12 cellular contexts compared by ENCODE assay signal in the genomic region with DNA sequence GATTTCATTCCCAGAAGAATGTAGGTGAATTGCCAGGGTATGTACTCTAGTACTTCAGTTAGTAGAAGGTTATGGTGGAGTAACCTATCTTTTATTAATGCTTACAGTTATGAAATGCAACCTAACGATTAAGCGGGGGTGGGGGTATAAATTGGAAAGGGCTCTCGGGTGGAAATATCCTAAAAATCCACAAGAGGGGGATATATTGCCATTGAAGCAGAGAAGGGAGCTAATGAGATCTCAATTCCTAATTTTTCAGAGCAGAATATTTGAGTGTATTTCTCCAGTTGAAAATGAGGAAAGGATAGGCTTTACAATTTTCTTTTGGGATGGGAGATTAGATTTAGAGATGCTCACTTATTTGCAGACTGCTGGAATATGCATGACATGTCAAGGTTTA.
DNase-seq lines count a peak whose midpoint lies in the region; ATAC-seq and TF ChIP-seq lines count a peak whose summit lies in the region.
"Had no signal": no experiment of that assay in that cellular context is flagged by ENCODE, and none has a peak within 500 bp of the region (broad histone marks: within the 10 kb centered on the region; RNA-seq: fewer than 3 reads in every experiment).

No MANE protein-coding gene starts in this region.

- no peaks in the 10 kb centered on the region for H3K9me3 Mint-ChIP-seq in nephron
- H3K9me3 Mint-ChIP-seq: natural killer cell had no signal

- TF ChIP-seq CTCF in brain microvascular endothelial cell (IDR thresholded peaks at IDR 0.05; ENCODE audit: low read depth, low read length, missing control alignments) = peak; percentile 54
- peak; percentile 30 to 53 (median 35) for TF ChIP-seq CTCF in nephron (IDR thresholded peaks at IDR 0.05; ENCODE audit: unreplicated experiment in 3 of 3)
- TF ChIP-seq CTCF in psoas muscle (IDR thresholded peaks at IDR 0.05) = no peak

- H3K27ac ChIP-seq in brain microvascular endothelial cell = no peak overlapping the region
- no peak overlapping the region for H3K27ac ChIP-seq in psoas muscle

- no peaks in the 10 kb centered on the region for H3K4me1 ChIP-seq in psoas muscle

- intact Hi-C loops in psoas muscle (cut with DNase I) = no loop called here

- H3K27ac Mint-ChIP-seq in nephron = peak overlapping the region in 1 of 3 experiments; percentile 0
- H3K27ac Mint-ChIP-seq: natural killer cell had no signal

- H3K27me3 Mint-ChIP-seq in nephron (ENCODE audit: low read depth) = no peaks in the 10 kb centered on the region

- H3K36me3 Mint-ChIP-seq in nephron (ENCODE audit: low read depth) = no peaks in the 10 kb centered on the region
- H3K36me3 Mint-ChIP-seq: natural killer cell had no signal

- ATAC-seq in psoas muscle (no peak), GM21737 (IDR thresholded peaks at IDR 0.05; ENCODE audit: unreplicated experiment) (no peak), HG02763 (IDR thresholded peaks at IDR 0.05; ENCODE audit: unreplicated experiment) (no peak), GM21723 (IDR thresholded peaks at IDR 0.05; ENCODE audit: unreplicated experiment) (no peak)
- ATAC-seq: natural killer cell had no signal

- DNase-seq in ELR (ENCODE audit: low read depth) (peak; percentile 42), NAMALWA (ENCODE audit: low spot score) (peak; percentile 20), brain microvascular endothelial cell (peak; percentile 10), psoas muscle (no peak)
- DNase-seq: activated T-cell treated with anti-CD3 and anti-CD28 coated beads, Interleukin-2, amount 50 U/mL, for 48 hours; GOT3; Karpas-422; natural killer cell had no signal

- H3K4me3 ChIP-seq in brain microvascular endothelial cell (ENCODE audit: low read depth, low read length) (no peak overlapping the region), psoas muscle (no peak overlapping the region)

- H3K36me3 ChIP-seq in brain microvascular endothelial cell (replicated peaks) (no peaks in the 10 kb centered on the region), psoas muscle (ENCODE audit: insufficient read depth in 1 of 2, low read depth in 1 of 2) (no peaks in the 10 kb centered on the region)

- peaks cover 6% of the 10 kb centered on the region for H3K4me1 Mint-ChIP-seq in nephron
- H3K4me1 Mint-ChIP-seq: natural killer cell had no signal

- H3K4me3 Mint-ChIP-seq in nephron = no peak overlapping the region
- H3K4me3 Mint-ChIP-seq: natural killer cell had no signal

- no peaks in the 10 kb centered on the region for H3K9me3 ChIP-seq in psoas muscle

- H3K27me3 ChIP-seq in brain microvascular endothelial cell (replicated peaks) (no peaks in the 10 kb centered on the region), psoas muscle (ENCODE audit: insufficient read depth in 3 of 3, low read length in 2 of 3) (no peaks in the 10 kb centered on the region)

- WGBS in psoas muscle, 3 donors = 19 to 39% (median 21%) methylated on average over 3 of the region's 3 CpGs

- in situ Hi-C loops in brain microvascular endothelial cell (cut with HindIII; ENCODE audit: low pct_ligation_motif_present, low sequenced_read_pairs) = no loop called here

Comparison
In these comparisons a context has a peak if more than half of its experiments do, and no peak if none do; other contexts are left out.
1. DNase-seq: peak in ELR (single experiment), NAMALWA (single experiment) and brain microvascular endothelial cell (single experiment); none in psoas muscle (0 of 2).